28 cellular contexts compared by ENCODE assay signal in genomic region chr6:7413151-7413823, GRCh38. TPM values are rescaled to one million over a fixed set of nuclear protein-coding genes. Genes with fewer than 3 reads are reported as not detected.
DNase-seq lines count a peak whose midpoint lies in the region; ATAC-seq, FAIRE-seq and TF ChIP-seq lines count a peak whose summit lies in the region.
"Had no signal": no experiment of that assay in that cellular context is flagged by ENCODE, and none has a peak within 500 bp of the region (broad histone marks: within the 10 kb centered on the region; RNA-seq: fewer than 3 reads in every experiment).

No MANE protein-coding gene starts in this region.

- H4K12ac ChIP-seq in trophoblast cell (ENCODE audit: low read depth, low read length), result no peak overlapping the region

- TF ChIP-seq CTCF in chondrocyte (IDR thresholded peaks at IDR 0.05), result no peak

- no peaks in the 10 kb centered on the region for H3K9me3 ChIP-seq in trophoblast cell (ENCODE audit: insufficient read depth, low read depth, low read length)
- H3K9me3 ChIP-seq: A549, adrenal gland, vagina had no signal

- H3K27me3 Mint-ChIP-seq in chondrocyte (ENCODE audit: low read depth), result no peaks in the 10 kb centered on the region
- H3K27me3 Mint-ChIP-seq in activated T-cell treated with anti-CD3 and anti-CD28 coated beads, Interleukin-2, amount 50 U/mL, for 24 hours, result no peaks in the 10 kb centered on the region
- H3K27me3 Mint-ChIP-seq: activated CD4-positive, alpha-beta T cell treated with anti-CD3 and anti-CD28 coated beads for 36 hours; B cell had no signal

- no peak overlapping the region for H3K9ac ChIP-seq in trophoblast cell (ENCODE audit: low read length)
- H3K9ac ChIP-seq: KMS-11 had no signal

- peaks cover 36% of the 10 kb centered on the region for H3K36me3 Mint-ChIP-seq in chondrocyte (ENCODE audit: low read depth)
- peaks cover 93% of the 10 kb centered on the region for H3K36me3 Mint-ChIP-seq in activated T-cell treated with anti-CD3 and anti-CD28 coated beads, Interleukin-2, amount 50 U/mL, for 24 hours (ENCODE audit: low read depth)

- no peak overlapping the region for H2BK12ac ChIP-seq in trophoblast cell (ENCODE audit: low read length)

- no peak overlapping the region for H2AK5ac ChIP-seq in trophoblast cell (ENCODE audit: low read length)

- H3K4me1 Mint-ChIP-seq in chondrocyte (ENCODE audit: low read depth), result peaks cover 32% of the 10 kb centered on the region
- no peaks in the 10 kb centered on the region for H3K4me1 Mint-ChIP-seq in activated T-cell treated with anti-CD3 and anti-CD28 coated beads, Interleukin-2, amount 50 U/mL, for 24 hours (ENCODE audit: low read depth)
- H3K4me1 Mint-ChIP-seq: activated CD4-positive, alpha-beta T cell treated with anti-CD3 and anti-CD28 coated beads for 36 hours; B cell; GM23338 had no signal

- FAIRE-seq in G401.6 (lab: Jason Lieb, UNC) (peak; percentile 100), islet of Langerhans (lab: Jason Lieb, UNC) (peak; percentile 65)
- FAIRE-seq: A549 had no signal

- H3K27me3 ChIP-seq in trophoblast cell (ENCODE audit: insufficient read depth, low read length), result no peaks in the 10 kb centered on the region
- H3K27me3 ChIP-seq: adrenal gland, vagina had no signal

- no peak for DNase-seq in chondrocyte (ENCODE audit: low spot score)
- DNase-seq in trophoblast cell, result peak; percentile 35 to 79
- DNase-seq in NCI-H2227 treated with DMSO at 0.1 percent for 48 hours (lab: John Stamatoyannopoulos, UW), result no peak
- no peak for DNase-seq in DMS153 treated with DMSO at 0.1 percent for 48 hours (lab: John Stamatoyannopoulos, UW; ENCODE audit: unreplicated experiment)
- DNase-seq in activated T-cell treated with anti-CD3 and anti-CD28 coated beads, Interleukin-2, amount 50 U/mL, for 24 hours, result no peak
- DNase-seq: activated CD4-positive, alpha-beta T cell treated with anti-CD3 and anti-CD28 coated beads for 36 hours; activated gamma-delta T cell treated with Interleukin-2 at 50 U/mL for 16 hours; adrenal gland; DMS53; NCI-H1436 treated with DMSO at 0.1 percent for 48 hours; NCI-H526; stimulated activated CD4-positive, alpha-beta T cell treated with anti-CD3 and anti-CD28 coated beads, Interleukin-1b, Interleukin-23, amount 100 ng/mL, for 48 hours; substantia nigra; T-helper 2 cell had no signal

- no peak overlapping the region for H2BK120ac ChIP-seq in trophoblast cell (ENCODE audit: insufficient read depth, low read length, poor library complexity)

- no peak overlapping the region for H3K23ac ChIP-seq in trophoblast cell (ENCODE audit: low read length)

- no peaks in the 10 kb centered on the region for H3K9me3 Mint-ChIP-seq in chondrocyte (ENCODE audit: low read depth)
- no peaks in the 10 kb centered on the region for H3K9me3 Mint-ChIP-seq in activated T-cell treated with anti-CD3 and anti-CD28 coated beads, Interleukin-2, amount 50 U/mL, for 24 hours
- H3K9me3 Mint-ChIP-seq: GM23338 had no signal

- H3K27ac Mint-ChIP-seq in chondrocyte (ENCODE audit: unreplicated experiment), result peak overlapping the region; percentile 3
- H3K27ac Mint-ChIP-seq in activated T-cell treated with anti-CD3 and anti-CD28 coated beads, Interleukin-2, amount 50 U/mL, for 24 hours, result no peak overlapping the region
- H3K27ac Mint-ChIP-seq: activated CD4-positive, alpha-beta T cell treated with anti-CD3 and anti-CD28 coated beads for 36 hours; B cell; GM23338 had no signal

- no peak for ATAC-seq in HG02763 (IDR thresholded peaks at IDR 0.05; ENCODE audit: unreplicated experiment)
- ATAC-seq: A549; activated CD4-positive, alpha-beta T cell treated with anti-CD3 and anti-CD28 coated beads for 36 hours; GM23338; left lobe of liver; SK-N-SH treated with all-trans-retinoic acid at 6 μM for 48 hours had no signal

- WGBS in trophoblast cell (ENCODE audit: extremely low coverage, insufficient coverage, insufficient read length), result no CpG with 5 or more reads among the region's 2 CpGs

- H2AFZ ChIP-seq in trophoblast cell (ENCODE audit: insufficient read depth, low read length, poor library complexity), result no peak overlapping the region
- H2AFZ ChIP-seq: GM23338 had no signal

- no peak overlapping the region for H3K14ac ChIP-seq in trophoblast cell (ENCODE audit: low read length)

- no peak overlapping the region for H3K4me3 Mint-ChIP-seq in chondrocyte (ENCODE audit: unreplicated experiment)
- no peak overlapping the region for H3K4me3 Mint-ChIP-seq in activated T-cell treated with anti-CD3 and anti-CD28 coated beads, Interleukin-2, amount 50 U/mL, for 24 hours
- H3K4me3 Mint-ChIP-seq: activated CD4-positive, alpha-beta T cell treated with anti-CD3 and anti-CD28 coated beads for 36 hours; B cell; GM23338 had no signal

- peaks cover 8 to 9% of the 10 kb centered on the region in 2 experiments for H3K36me3 ChIP-seq in trophoblast cell (ENCODE audit: control insufficient read depth in 1 of 2, insufficient read depth in 2 of 2, low read length in 2 of 2)

- no peaks in the 10 kb centered on the region for H3K79me2 ChIP-seq in trophoblast cell (ENCODE audit: control insufficient read depth, insufficient read depth, low read length, poor library complexity)

- H3K4me3 ChIP-seq in trophoblast cell (ENCODE audit: low read depth, low read length), result no peak overlapping the region
- H3K4me3 ChIP-seq: A549, adrenal gland, GM23338, vagina had no signal

- H3K4me1 ChIP-seq in trophoblast cell (ENCODE audit: control insufficient read depth in 1 of 2, insufficient read depth in 2 of 2, low read length in 2 of 2), result peaks cover 7 to 17% of the 10 kb centered on the region in 2 experiments
- H3K4me1 ChIP-seq: adrenal gland, vagina had no signal

- no peak overlapping the region for H2BK5ac ChIP-seq in trophoblast cell (ENCODE audit: low read depth, low read length, poor library complexity)

- H4K91ac ChIP-seq in trophoblast cell (ENCODE audit: low read depth, low read length), result no peak overlapping the region

- peaks cover 17% of the 10 kb centered on the region for H3K79me1 ChIP-seq in trophoblast cell (ENCODE audit: low read length)

- H3K18ac ChIP-seq in trophoblast cell (ENCODE audit: low read length), result no peak overlapping the region

- peak overlapping the region; percentile 89 for H3K27ac ChIP-seq in trophoblast cell (ENCODE audit: low read depth, low read length)
- H3K27ac ChIP-seq: A549, adrenal gland, KMS-11, RWPE1, vagina had no signal

- no peak overlapping the region for H3K4me2 ChIP-seq in trophoblast cell (ENCODE audit: low read length)
- H3K4me2 ChIP-seq: A549, GM23338, KMS-11 had no signal

- no peak overlapping the region for H4K8ac ChIP-seq in trophoblast cell (ENCODE audit: low read depth, low read length)

- no peak overlapping the region for H3K4ac ChIP-seq in trophoblast cell (ENCODE audit: low read depth, low read length)

RNA-seq across cellular contexts. Expression of gene RIOK1, which starts 23.7 kb away (rescaled TPM):
- total RNA-seq in chondrocyte, result 13.7 to 24.5 TPM (median 14.4 TPM) in 3 replicates
- 24.7 and 25.6 TPM in 2 replicates for polyA plus RNA-seq in trophoblast cell (2013)

RNA-seq across cellular contexts. Expression of gene CAGE1, which starts 23.7 kb away (rescaled TPM):
- not detected in 3 replicates for total RNA-seq in chondrocyte
- 0.10 and 0.12 TPM in 2 replicates for polyA plus RNA-seq in trophoblast cell (2013)
- total RNA-seq: bronchial epithelial cell, skeletal muscle tissue, vagina had no signal
- polyA plus RNA-seq: adrenal gland, GM23338, neural cell had no signal

Comparison
In these comparisons a context has a peak if more than half of its experiments do, and no peak if none do; other contexts are left out.
1. DNase-seq: peak in trophoblast cell (2 of 2); none in chondrocyte (single experiment), NCI-H2227 treated with DMSO at 0.1 percent for 48 hours (single experiment), DMS153 treated with DMSO at 0.1 percent for 48 hours (single experiment) and activated T-cell treated with anti-CD3 and anti-CD28 coated beads, Interleukin-2, amount 50 U/mL, for 24 hours (single experiment).